15 cellular contexts compared by ENCODE assay signal in the genomic region with DNA sequence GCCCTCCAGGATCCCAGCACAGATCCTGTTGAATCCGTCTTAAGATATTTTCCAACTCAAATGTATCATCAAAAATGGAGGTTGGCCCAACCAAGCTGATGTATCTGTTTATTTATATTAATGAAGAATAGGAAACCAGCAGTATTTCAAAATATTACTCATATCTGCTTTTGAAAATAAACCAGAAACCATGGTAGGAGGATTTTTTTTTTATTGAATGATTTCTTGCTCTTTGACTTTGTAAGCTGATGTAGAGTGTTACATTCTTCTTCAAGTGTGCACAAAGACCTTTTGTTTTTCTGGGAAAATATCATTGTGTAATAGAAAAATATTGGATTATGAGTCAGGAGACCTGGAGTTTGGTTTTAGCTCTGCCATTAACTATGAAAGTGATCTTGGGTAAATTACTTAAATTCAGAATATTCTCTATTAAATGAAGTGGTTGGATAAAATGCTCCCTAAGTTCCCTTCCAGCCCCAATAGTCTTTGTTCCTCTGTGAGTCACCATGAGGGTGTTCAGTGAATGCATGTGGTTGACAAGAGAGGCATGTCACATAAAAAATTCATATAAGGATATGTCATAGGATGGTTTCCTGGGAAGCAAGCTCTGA.
DNase-seq lines count a peak whose midpoint lies in the region; ATAC-seq, FAIRE-seq and TF ChIP-seq lines count a peak whose summit lies in the region.
"Had no signal": no experiment of that assay in that cellular context is flagged by ENCODE, and none has a peak within 500 bp of the region (broad histone marks: within the 10 kb centered on the region; RNA-seq: fewer than 3 reads in every experiment).

No MANE protein-coding gene starts in this region.

- no peaks in the 10 kb centered on the region for H3K9me3 ChIP-seq in PC-3 (ENCODE audit: low read length)
- H3K9me3 ChIP-seq in endothelial cell of umbilical vein (replicated peaks; ENCODE audit: control insufficient read depth, insufficient read depth, low read length) = no peaks in the 10 kb centered on the region
- H3K9me3 ChIP-seq in osteoblast (ENCODE audit: low read depth, low read length) = no peaks in the 10 kb centered on the region

- BruUV-seq in Calu3 (replicated peaks; lab: Mats Ljungman, UMichigan) (no TSS peak), PC-3 (replicated peaks; lab: Mats Ljungman, UMichigan) (no TSS peak), endothelial cell of umbilical vein (replicated peaks; lab: Mats Ljungman, UMichigan) (no TSS peak)

- H3K79me2 ChIP-seq in PC-3 (ENCODE audit: low read length) (no peaks in the 10 kb centered on the region), endothelial cell of umbilical vein (ENCODE audit: control insufficient read depth, insufficient read depth, low read length) (no peaks in the 10 kb centered on the region), osteoblast (ENCODE audit: insufficient read depth, low read length) (no peaks in the 10 kb centered on the region)

- H3K4me2 ChIP-seq in PC-3 (ENCODE audit: low read length) = no peak overlapping the region
- H3K4me2 ChIP-seq in endothelial cell of umbilical vein (ENCODE audit: insufficient read depth, low read length) = no peak overlapping the region
- H3K4me2 ChIP-seq in osteoblast (ENCODE audit: insufficient read depth, low read length) = peak overlapping the region; percentile 71

- H2AFZ ChIP-seq in PC-3 (ENCODE audit: low read length) (no peak overlapping the region), endothelial cell of umbilical vein (ENCODE audit: low read depth, low read length) (no peak overlapping the region), osteoblast (ENCODE audit: low read length) (peak overlapping the region; percentile 34)

- no peak for DNase-seq in Calu3
- DNase-seq in PC-3 = peak; percentile 27
- DNase-seq in endothelial cell of umbilical vein (ENCODE audit: low read depth, low spot score) = peak; percentile 52
- DNase-seq in osteoblast (ENCODE audit: insufficient read length, low spot score, missing footprints) = peak; percentile 43
- DNase-seq in SIG-M5 (lab: John Stamatoyannopoulos, UW) = no peak
- DNase-seq in mucosa of gallbladder (ENCODE audit: low spot score) = no peak
- DNase-seq in stimulated activated naive B cell treated with anti-CD40 and anti-IgM and Interleukin-4, amounts not matched to agents 10 μg/mL and 1 μg/mL and 100 μg/mL, for 72 hours = no peak
- DNase-seq: activated CD4-positive, alpha-beta T cell treated with anti-CD3 and anti-CD28 coated beads for 1 hour; activated T-cell treated with anti-CD3 and anti-CD28 coated beads, Interleukin-2, amount 50 U/mL, for 4 hours; anterior cingulate cortex; CD4-positive, alpha-beta T cell; NCI-H2171; T-helper 1 cell had no signal

- no peak for TF ChIP-seq CTCF in Calu3 (IDR thresholded peaks at IDR 0.05; ENCODE audit: unreplicated experiment)
- TF ChIP-seq CTCF in PC-3 (conservative IDR thresholded peaks at IDR 0.05; ENCODE audit: low read depth, low read length) = no peak
- TF ChIP-seq CTCF in endothelial cell of umbilical vein (IDR thresholded peaks at IDR 0.05; ENCODE audit: extremely low read depth in 1 of 2, insufficient read depth in 1 of 2, low read depth in 1 of 2, low read length in 2 of 2) = no peak
- no peak for TF ChIP-seq CTCF in osteoblast (IDR thresholded peaks at IDR 0.05; ENCODE audit: extremely low read depth, low read depth, low read length)

- H3K9ac ChIP-seq in PC-3 (ENCODE audit: low read length) (no peak overlapping the region), endothelial cell of umbilical vein (replicated peaks; ENCODE audit: extremely low read depth, insufficient read depth, low read length) (no peak overlapping the region)

- FAIRE-seq in endothelial cell of umbilical vein (lab: Jason Lieb, UNC) = peak; percentile 43

- POLR2A ChIA-PET in PC-3 (lab: Charles Lee; ENCODE audit: unreplicated experiment) = no interaction called here
- POLR2A ChIA-PET in endothelial cell of umbilical vein (lab: Charles Lee) = no interaction called here

- H3K27me3 ChIP-seq in PC-3 (ENCODE audit: low read length) = no peaks in the 10 kb centered on the region
- no peaks in the 10 kb centered on the region for H3K27me3 ChIP-seq in endothelial cell of umbilical vein (ENCODE audit: control insufficient read depth in 2 of 2, insufficient read depth in 2 of 2, low read length in 2 of 2)
- H3K27me3 ChIP-seq in osteoblast (ENCODE audit: insufficient read depth, low read length) = no peaks in the 10 kb centered on the region

- no peaks in the 10 kb centered on the region for H3K9me3 Mint-ChIP-seq in Calu3 (ENCODE audit: low read depth, unreplicated experiment)
- no peaks in the 10 kb centered on the region for H3K9me3 Mint-ChIP-seq in stimulated activated naive B cell treated with anti-CD40 and anti-IgM and Interleukin-4, amounts not matched to agents 10 μg/mL and 1 μg/mL and 100 μg/mL, for 72 hours
- H3K9me3 Mint-ChIP-seq: activated T-cell treated with anti-CD3 and anti-CD28 coated beads, Interleukin-2, amount 50 U/mL, for 4 hours; CD4-positive, alpha-beta T cell had no signal

- H3K36me3 ChIP-seq in PC-3 (ENCODE audit: low read depth, low read length) (no peaks in the 10 kb centered on the region), endothelial cell of umbilical vein (ENCODE audit: control insufficient read depth in 2 of 2, extremely low read depth in 1 of 2, insufficient read depth in 2 of 2, low read length in 2 of 2) (no peaks in the 10 kb centered on the region), osteoblast (ENCODE audit: insufficient read depth, low read length) (no peaks in the 10 kb centered on the region)

- CTCF ChIA-PET in Calu3 (lab: Charles Lee) (interaction anchor here (0.7 to 0.8 kb wide), 2 partner anchors 12 to 184 kb away, joined by 3 read pairs; no protein-coding TSS in a partner anchor), PC-3 (lab: Charles Lee) (no interaction called here), endothelial cell of umbilical vein (lab: Charles Lee) (interaction anchor here (0.6 kb wide), 1 partner anchor 13 kb away, joined by 3 read pairs; no protein-coding TSS in a partner anchor)

- dilution Hi-C loops in endothelial cell of umbilical vein (cut with MboI; ENCODE audit: extremely low pct_ligation_motif_present, low sequenced_read_pairs) = no loop called here

- ATAC-seq in PC-3 = peak; percentile 43
- ATAC-seq in stimulated activated naive B cell treated with anti-CD40 and anti-IgM and Interleukin-4, amounts not matched to agents 10 μg/mL and 1 μg/mL and 100 μg/mL, for 72 hours (replicated peaks) = no peak
- ATAC-seq in HG02588 (IDR thresholded peaks at IDR 0.05; ENCODE audit: unreplicated experiment) = no peak
- ATAC-seq: activated T-cell treated with anti-CD3 and anti-CD28 coated beads, Interleukin-2, amount 50 U/mL, for 4 hours had no signal

- H3K4me3 ChIP-seq in PC-3 (ENCODE audit: low read length) = no peak overlapping the region
- no peak overlapping the region for H3K4me3 ChIP-seq in endothelial cell of umbilical vein (replicated peaks in 1 of 3; ENCODE audit: insufficient read depth in 1 of 3, low read depth in 1 of 3, low read length in 3 of 3)
- H3K4me3 ChIP-seq in osteoblast (ENCODE audit: insufficient read depth, low read length) = peak overlapping the region; percentile 26

- no peak for TF ChIP-seq POLR2A in endothelial cell of umbilical vein (IDR thresholded peaks at IDR 0.05; ENCODE audit: low read depth, low read length)

- peak overlapping the region; percentile 41 for H3K27ac Mint-ChIP-seq in Calu3 (ENCODE audit: unreplicated experiment)
- H3K27ac Mint-ChIP-seq in stimulated activated naive B cell treated with anti-CD40 and anti-IgM and Interleukin-4, amounts not matched to agents 10 μg/mL and 1 μg/mL and 100 μg/mL, for 72 hours = no peak overlapping the region
- H3K27ac Mint-ChIP-seq: CD4-positive, alpha-beta T cell had no signal

- no peaks in the 10 kb centered on the region for H3K36me3 Mint-ChIP-seq in Calu3 (ENCODE audit: insufficient read depth, unreplicated experiment)
- no peaks in the 10 kb centered on the region for H3K36me3 Mint-ChIP-seq in stimulated activated naive B cell treated with anti-CD40 and anti-IgM and Interleukin-4, amounts not matched to agents 10 μg/mL and 1 μg/mL and 100 μg/mL, for 72 hours

- no peaks in the 10 kb centered on the region for H3K27me3 Mint-ChIP-seq in Calu3 (ENCODE audit: unreplicated experiment)
- no peaks in the 10 kb centered on the region for H3K27me3 Mint-ChIP-seq in stimulated activated naive B cell treated with anti-CD40 and anti-IgM and Interleukin-4, amounts not matched to agents 10 μg/mL and 1 μg/mL and 100 μg/mL, for 72 hours
- H3K27me3 Mint-ChIP-seq: CD4-positive, alpha-beta T cell had no signal

- H3K27ac ChIP-seq in PC-3 (ENCODE audit: low read length) = no peak overlapping the region
- H3K27ac ChIP-seq in endothelial cell of umbilical vein (ENCODE audit: insufficient read depth, low read depth, low read length) = peak overlapping the region; percentile 44
- H3K27ac ChIP-seq in osteoblast (ENCODE audit: low read depth, low read length) = peak overlapping the region; percentile 99
- H3K27ac ChIP-seq: HL-60 had no signal

- H3K4me3 Mint-ChIP-seq in Calu3 (ENCODE audit: low read depth, unreplicated experiment) = no peak overlapping the region
- H3K4me3 Mint-ChIP-seq in stimulated activated naive B cell treated with anti-CD40 and anti-IgM and Interleukin-4, amounts not matched to agents 10 μg/mL and 1 μg/mL and 100 μg/mL, for 72 hours = no peak overlapping the region
- H3K4me3 Mint-ChIP-seq: activated T-cell treated with anti-CD3 and anti-CD28 coated beads, Interleukin-2, amount 50 U/mL, for 4 hours; CD4-positive, alpha-beta T cell had no signal

- no peaks in the 10 kb centered on the region for H3K9me2 ChIP-seq in PC-3 (replicated peaks; ENCODE audit: low read length)

- H3K4me1 ChIP-seq in PC-3 (ENCODE audit: insufficient read depth, low read length) (no peaks in the 10 kb centered on the region), endothelial cell of umbilical vein (ENCODE audit: control insufficient read depth, extremely low read depth, insufficient read depth, low read length) (no peaks in the 10 kb centered on the region), osteoblast (ENCODE audit: insufficient read depth, low read length) (peaks cover 50% of the 10 kb centered on the region)

- H3K9me1 ChIP-seq in endothelial cell of umbilical vein (replicated peaks; ENCODE audit: control insufficient read depth, extremely low read depth, insufficient read depth, low read length) = no peaks in the 10 kb centered on the region

- H4K20me1 ChIP-seq in PC-3 (ENCODE audit: low read length) (no peaks in the 10 kb centered on the region), endothelial cell of umbilical vein (replicated peaks; ENCODE audit: control insufficient read depth, extremely low read depth, insufficient read depth, low read length) (no peaks in the 10 kb centered on the region), osteoblast (ENCODE audit: insufficient read depth, low read length) (no peaks in the 10 kb centered on the region)

- no peaks in the 10 kb centered on the region for H3F3A ChIP-seq in PC-3 (ENCODE audit: low read length, unreplicated experiment)

- intact Hi-C loops in Calu3 (cut with micrococcal nuclease; ENCODE audit: unreplicated experiment) (no loop called here), PC-3 (cut with micrococcal nuclease) (no loop called here), endothelial cell of umbilical vein (cut with micrococcal nuclease) (loop anchor here (2.0 kb wide), 1 partner anchor 17 kb away; no protein-coding TSS in a partner anchor)

- H3K4me1 Mint-ChIP-seq in Calu3 (ENCODE audit: low read depth, unreplicated experiment) = peaks cover 9% of the 10 kb centered on the region
- H3K4me1 Mint-ChIP-seq in stimulated activated naive B cell treated with anti-CD40 and anti-IgM and Interleukin-4, amounts not matched to agents 10 μg/mL and 1 μg/mL and 100 μg/mL, for 72 hours = no peaks in the 10 kb centered on the region

Comparison
In these comparisons a context has a peak if more than half of its experiments do, and no peak if none do; other contexts are left out.
1. DNase-seq: peak in PC-3 (single experiment), endothelial cell of umbilical vein (single experiment) and osteoblast (single experiment); none in Calu3 (single experiment), SIG-M5 (single experiment), mucosa of gallbladder (single experiment) and stimulated activated naive B cell treated with anti-CD40 and anti-IgM and Interleukin-4, amounts not matched to agents 10 μg/mL and 1 μg/mL and 100 μg/mL, for 72 hours (single experiment).